Comparison of ENCODE assay signal across 33 cellular contexts in the genomic region with DNA sequence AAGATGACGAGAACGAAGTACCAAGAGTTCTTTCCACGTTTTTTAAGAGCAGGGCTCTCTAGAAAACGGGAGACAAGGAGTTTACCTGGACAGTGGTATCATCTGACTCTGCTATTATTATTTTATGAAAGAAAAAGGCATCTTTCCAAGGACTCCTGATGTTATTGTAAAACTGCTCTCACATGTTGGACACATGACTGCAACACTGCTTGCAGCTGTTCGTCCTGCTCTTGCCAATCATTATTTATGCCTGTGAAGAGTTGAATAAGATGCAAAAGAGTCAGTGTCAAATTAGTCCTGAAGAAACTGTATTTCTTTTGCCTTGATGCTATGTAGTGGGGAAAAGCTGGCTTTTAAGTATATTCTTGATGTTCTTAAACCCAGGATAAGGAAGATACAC.
"Had no signal": no experiment of that assay in that cellular context is flagged by ENCODE, and none has a peak within 500 bp of the region (broad histone marks: within the 10 kb centered on the region; RNA-seq: fewer than 3 reads in every experiment).

No MANE protein-coding gene starts in this region.

- H3K36me3 ChIP-seq: neural progenitor cell, ovary, right lobe of liver, sigmoid colon, spleen, suprapubic skin, tibial artery, transverse colon, upper lobe of right lung, uterus had no signal

- H3K9me3 Mint-ChIP-seq: natural killer cell treated with Interleukin-12 subunit alpha and Interleukin-12 subunit beta and Interleukin-15 and Interleukin-18, amount 100 ng/mL, for 72 hours; nephron progenitor cell; neural progenitor cell; stimulated activated memory B cell treated with anti-CD40 and anti-IgM and Interleukin-4, amounts not matched to agents 10 μg/mL and 1 μg/mL and 100 μg/mL, for 72 hours; type B pancreatic cell had no signal

- H3K9ac ChIP-seq: neural progenitor cell, parathyroid adenoma had no signal

- H3K79me2 ChIP-seq: parathyroid adenoma had no signal

- DNase-seq: naive thymus-derived CD8-positive, alpha-beta T cell; nephron progenitor cell; occipital lobe; ovary; posterior cingulate gyrus; psoas muscle; right cardiac atrium; right lobe of liver; sigmoid colon; spleen; stimulated activated CD4-positive, alpha-beta T cell treated with anti-CD3 and anti-CD28 coated beads, Interleukin-12 subunit alpha, Interleukin-12 subunit beta, amount 100 ng/mL, for 4 hours; stimulated activated CD4-positive, alpha-beta T cell treated with anti-CD3 and anti-CD28 coated beads, Interleukin-1b, Interleukin-23, amount 100 ng/mL, for 48 hours; stimulated activated CD4-positive, alpha-beta T cell treated with anti-CD3 and anti-CD28 coated beads, Interleukin-4, amount 100 ng/mL, for 1 hour; stimulated activated CD4-positive, alpha-beta T cell treated with anti-CD3 and anti-CD28 coated beads, Interleukin-4, amount 100 ng/mL, for 4 hours; stimulated activated CD8-positive, alpha-beta memory T cell treated with anti-CD3 and anti-CD28 coated beads, Interleukin-4, amount 100 ng/mL, for 48 hours; stimulated activated naive CD4-positive, alpha-beta T cell; stimulated activated naive CD8-positive, alpha-beta T cell treated with anti-CD3 and anti-CD28 coated beads, Interleukin-15, amount 100 ng/mL, for 72 hours; stimulated activated naive CD8-positive, alpha-beta T cell treated with anti-CD3 and anti-CD28 coated beads, Interleukin-15, Interleukin-2, amounts not matched to agents 100 U/mL and 50 U/mL, for 24 hours; substantia nigra; testis; tibial artery; transverse colon; upper lobe of right lung; uterus had no signal

- H3K4me1 ChIP-seq: neural progenitor cell, parathyroid adenoma, psoas muscle, right lobe of liver, testis, tibial artery, upper lobe of right lung, uterus had no signal

- H3K4me3 ChIP-seq: neural progenitor cell, ovary, psoas muscle, right lobe of liver, sigmoid colon, skin epidermis, smooth muscle cell, spleen, suprapubic skin, testis, tibial artery, transverse colon, upper lobe of right lung, uterus had no signal

- H3K4me1 Mint-ChIP-seq: nephron progenitor cell, neural progenitor cell had no signal

- H3K9me3 ChIP-seq: ovary, psoas muscle, right lobe of liver, sigmoid colon, spleen, suprapubic skin, testis, tibial artery, transverse colon, upper lobe of right lung, uterus had no signal

- H3K27me3 Mint-ChIP-seq: naive thymus-derived CD8-positive, alpha-beta T cell; natural killer cell treated with Interleukin-12 subunit alpha and Interleukin-12 subunit beta and Interleukin-15 and Interleukin-18, amount 100 ng/mL, for 72 hours; progenitor cell of endocrine pancreas; stimulated activated memory B cell treated with anti-CD40 and anti-IgM and Interleukin-4, amounts not matched to agents 10 μg/mL and 1 μg/mL and 100 μg/mL, for 72 hours; stimulated activated naive CD8-positive, alpha-beta T cell treated with anti-CD3 and anti-CD28 coated beads, Interleukin-15, amount 100 ng/mL, for 72 hours had no signal

- H2AFZ ChIP-seq: neural progenitor cell, parathyroid adenoma had no signal

- H3K4me2 ChIP-seq: neural progenitor cell, smooth muscle cell had no signal

- H3K4me3 Mint-ChIP-seq: naive thymus-derived CD8-positive, alpha-beta T cell; natural killer cell treated with Interleukin-12 subunit alpha and Interleukin-12 subunit beta and Interleukin-15 and Interleukin-18, amount 100 ng/mL, for 72 hours; nephron progenitor cell; neural progenitor cell; stimulated activated memory B cell treated with anti-CD40 and anti-IgM and Interleukin-4, amounts not matched to agents 10 μg/mL and 1 μg/mL and 100 μg/mL, for 72 hours; stimulated activated naive CD8-positive, alpha-beta T cell treated with anti-CD3 and anti-CD28 coated beads, Interleukin-15, amount 100 ng/mL, for 72 hours; type B pancreatic cell had no signal

- H3K27me3 ChIP-seq: neural progenitor cell, ovary, right lobe of liver, sigmoid colon, spleen, suprapubic skin, testis, tibial artery, transverse colon, upper lobe of right lung, uterus had no signal

- H3K27ac ChIP-seq: neural progenitor cell, ovary, parathyroid adenoma, psoas muscle, right lobe of liver, sigmoid colon, skin epidermis, spleen, suprapubic skin, testis, tibial artery, transverse colon, upper lobe of right lung, uterus had no signal

- H3K36me3 Mint-ChIP-seq: naive thymus-derived CD8-positive, alpha-beta T cell; natural killer cell treated with Interleukin-12 subunit alpha and Interleukin-12 subunit beta and Interleukin-15 and Interleukin-18, amount 100 ng/mL, for 72 hours; neural progenitor cell; stimulated activated memory B cell treated with anti-CD40 and anti-IgM and Interleukin-4, amounts not matched to agents 10 μg/mL and 1 μg/mL and 100 μg/mL, for 72 hours; type B pancreatic cell had no signal

- H3K27ac Mint-ChIP-seq: natural killer cell treated with Interleukin-12 subunit alpha and Interleukin-12 subunit beta and Interleukin-15 and Interleukin-18, amount 100 ng/mL, for 72 hours; nephron progenitor cell; neural progenitor cell; progenitor cell of endocrine pancreas; stimulated activated memory B cell treated with anti-CD40 and anti-IgM and Interleukin-4, amounts not matched to agents 10 μg/mL and 1 μg/mL and 100 μg/mL, for 72 hours; stimulated activated naive CD8-positive, alpha-beta T cell treated with anti-CD3 and anti-CD28 coated beads, Interleukin-15, amount 100 ng/mL, for 72 hours; type B pancreatic cell had no signal
